ENCODE assay signal across 18 cellular contexts in genomic region chr18:4631239-4631638, GRCh38.
A peak's percentile ranks its signal among the peaks of the same experiment; 100 is the strongest.
DNase-seq lines count a peak whose midpoint lies in the region; ATAC-seq, FAIRE-seq and TF ChIP-seq lines count a peak whose summit lies in the region.
"Had no signal": no experiment of that assay in that cellular context is flagged by ENCODE, and none has a peak within 500 bp of the region (broad histone marks: within the 10 kb centered on the region; RNA-seq: fewer than 3 reads in every experiment).

No MANE protein-coding gene starts in this region.

- DNase-seq in H9 (peak; percentile 35), WTC11 (ENCODE audit: low spot score) (peak; percentile 18), iPS-NIHi7 (ENCODE audit: extremely low spot score) (peak; percentile 29), urothelium cell line (ENCODE audit: low spot score) (no peak), GM19239 (ENCODE audit: insufficient read length, low spot score) (no peak), heart right ventricle (no peak), GOT3 (lab: John Stamatoyannopoulos, UW) (no peak)
- DNase-seq in activated CD4-positive, alpha-beta T cell treated with anti-CD3 and anti-CD28 coated beads, Interleukin-2, amount 50 U/mL, for 1 hour = no peak
- DNase-seq: C1 segment of cervical spinal cord; CD4-positive, alpha-beta T cell; DMS79; EL; GDM1; HFFc6 had no signal

- H3K56ac ChIP-seq in H9 (ENCODE audit: insufficient read length, low read depth, low read length) = no peak overlapping the region

- H3T11ph ChIP-seq in H9 (ENCODE audit: low read length) = no peak overlapping the region

- no peak overlapping the region for H2BK5ac ChIP-seq in H9 (ENCODE audit: insufficient read length, low read length)

- no peak overlapping the region for H2AFZ ChIP-seq in H9 (ENCODE audit: low read length)

- no peak overlapping the region for H2BK15ac ChIP-seq in H9 (ENCODE audit: low read depth, low read length)

- no peak overlapping the region for H3K9ac ChIP-seq in H9 (ENCODE audit: extremely low read depth, insufficient read length, low read length)

- no peak overlapping the region for H4K91ac ChIP-seq in H9 (ENCODE audit: insufficient read length, low read depth, low read length)

- no peak overlapping the region for H2BK12ac ChIP-seq in H9 (ENCODE audit: insufficient read length, low read depth, low read length)

- intact Hi-C loops in heart right ventricle (cut with DNase I) = no loop called here

- H3K27me3 Mint-ChIP-seq in H9 (ENCODE audit: low read depth) = no peaks in the 10 kb centered on the region; the same call in 1 of the 2 replicates
- no peaks in the 10 kb centered on the region for H3K27me3 Mint-ChIP-seq in WTC11 (ENCODE audit: low read depth)
- H3K27me3 Mint-ChIP-seq: CD4-positive, alpha-beta T cell had no signal

- no peak overlapping the region for H3K4me3 ChIP-seq in heart right ventricle
- H3K4me3 ChIP-seq: A549, HAP-1 had no signal

- no peak overlapping the region for H3K18ac ChIP-seq in H9 (ENCODE audit: insufficient read length, low read depth, low read length)

- POLR2A ChIA-PET in WTC11 (lab: Charles Lee) = no interaction called here

- peak; percentile 71 for ATAC-seq in WTC11
- no peak for ATAC-seq in heart right ventricle
- ATAC-seq: A549 had no signal

- H3K27ac ChIP-seq in H9 (ENCODE audit: insufficient read length, low read depth, low read length) (no peak overlapping the region), heart right ventricle (no peak overlapping the region)
- H3K27ac ChIP-seq: A549 had no signal

- H3K4ac ChIP-seq in H9 (ENCODE audit: low read depth, low read length) = no peak overlapping the region

- peak; percentile 47 for TF ChIP-seq CTCF in H9 (conservative IDR thresholded peaks at IDR 0.05)
- no peak for TF ChIP-seq CTCF in WTC11 (IDR thresholded peaks at IDR 0.05)
- TF ChIP-seq CTCF in heart right ventricle (IDR thresholded peaks at IDR 0.05) = no peak

- no CpG with 5 or more reads among the region's 6 CpGs for WGBS in H9 (ENCODE audit: extremely low coverage, insufficient read length, low lambda C conversion rate)
- 67 to 77% methylated on average over 6 of the region's 6 CpGs for WGBS in heart right ventricle, 2 donors

- H3K4me3 Mint-ChIP-seq in H9 (no peak overlapping the region), WTC11 (no peak overlapping the region)
- H3K4me3 Mint-ChIP-seq: CD4-positive, alpha-beta T cell; HFFc6 had no signal

- no peaks in the 10 kb centered on the region for H3K4me1 Mint-ChIP-seq in H9
- H3K4me1 Mint-ChIP-seq in WTC11 = no peaks in the 10 kb centered on the region

- FAIRE-seq in urothelium cell line (lab: Jason Lieb, UNC) = peak; percentile 9
- FAIRE-seq in GM19239 (lab: Jason Lieb, UNC) = no peak
- FAIRE-seq: A549, GM12892, HTR-8/SVneo had no signal

- H2BK20ac ChIP-seq in H9 (ENCODE audit: low read depth, low read length, poor library complexity, severe bottlenecking) = no peak overlapping the region

- CTCF ChIA-PET in WTC11 (lab: Charles Lee) = no interaction called here

- H3K79me2 ChIP-seq in H9 (ENCODE audit: insufficient read depth, low read length) = no peaks in the 10 kb centered on the region

- H3K4me1 ChIP-seq in H9 (ENCODE audit: insufficient read depth, low read length) = no peaks in the 10 kb centered on the region
- H3K4me1 ChIP-seq in heart right ventricle = no peaks in the 10 kb centered on the region
- H3K4me1 ChIP-seq: A549, HAP-1 had no signal

- H3K27ac Mint-ChIP-seq in H9 (no peak overlapping the region), WTC11 (no peak overlapping the region)
- H3K27ac Mint-ChIP-seq: CD4-positive, alpha-beta T cell; HFFc6 had no signal

- H3K36me3 Mint-ChIP-seq in H9 (ENCODE audit: insufficient read depth in 1 of 3, low read depth in 3 of 3) (no peaks in the 10 kb centered on the region), WTC11 (no peaks in the 10 kb centered on the region)

- H3K9me3 ChIP-seq in H9 (ENCODE audit: control insufficient read depth, low read depth, low read length) = no peaks in the 10 kb centered on the region
- peaks cover 0 to 24% (median 0%) of the 10 kb centered on the region in 11 donors for H3K9me3 ChIP-seq in heart right ventricle
- H3K9me3 ChIP-seq: A549, HAP-1 had no signal

- no peak overlapping the region for H3K23ac ChIP-seq in H9 (ENCODE audit: insufficient read length, low read depth, low read length)

- H3K9me3 Mint-ChIP-seq in H9 (no peaks in the 10 kb centered on the region), WTC11 (no peaks in the 10 kb centered on the region)

- no peaks in the 10 kb centered on the region for H3K23me2 ChIP-seq in H9 (ENCODE audit: insufficient read length, low read depth, low read length, poor library complexity, severe bottlenecking)

- H3K36me3 ChIP-seq in heart right ventricle = no peaks in the 10 kb centered on the region
- H3K36me3 ChIP-seq: HAP-1 had no signal

- no peak overlapping the region for H4K8ac ChIP-seq in H9 (replicated peaks; ENCODE audit: insufficient read length, low read depth, low read length)

- no peaks in the 10 kb centered on the region for H4K20me1 ChIP-seq in H9 (ENCODE audit: control insufficient read depth, insufficient read depth, insufficient read length)

- H2BK120ac ChIP-seq in H9 (ENCODE audit: low read depth, low read length, poor library complexity, severe bottlenecking) = no peak overlapping the region

- no peaks in the 10 kb centered on the region for H3K27me3 ChIP-seq in H9 (ENCODE audit: insufficient read depth, low read length)
- H3K27me3 ChIP-seq in heart right ventricle = no peaks in the 10 kb centered on the region

- no peaks in the 10 kb centered on the region for H3K79me1 ChIP-seq in H9 (ENCODE audit: insufficient read depth, low read depth, low read length, poor library complexity, severe bottlenecking)

- H4K5ac ChIP-seq in H9 (ENCODE audit: insufficient read length, low read depth, low read length) = no peak overlapping the region

- no peak overlapping the region for H3K4me2 ChIP-seq in H9 (ENCODE audit: insufficient read depth, insufficient read length, low read length)
- H3K4me2 ChIP-seq: A549 had no signal

- no peak overlapping the region for H2AK5ac ChIP-seq in H9 (ENCODE audit: insufficient read length, low read length)

- H3K14ac ChIP-seq in H9 (ENCODE audit: insufficient read depth, low read length) = no peak overlapping the region

TF ChIP-seq in WTC11, 78 proteins besides CTCF, POLR2A, EP300 and RAD21:
- TF ChIP-seq MYBL2 (CRISPR knock-in tag; IDR thresholded peaks at IDR 0.05) (no peak), JAZF1 (CRISPR knock-in tag; IDR thresholded peaks at IDR 0.05) (no peak), NR3C1 (CRISPR knock-in tag; conservative IDR thresholded peaks at IDR 0.05; ENCODE audit: low read depth) (no peak), E2F4 (CRISPR knock-in tag; IDR thresholded peaks at IDR 0.05; ENCODE audit: borderline replicate concordance, low read depth) (no peak), NR2C2 (CRISPR knock-in tag; IDR thresholded peaks at IDR 0.05) (no peak), ZNF532 (CRISPR knock-in tag; IDR thresholded peaks at IDR 0.05; ENCODE audit: borderline replicate concordance) (no peak), GABPB1 (CRISPR knock-in tag; IDR thresholded peaks at IDR 0.05) (no peak), NFE2L1 (CRISPR knock-in tag; IDR thresholded peaks at IDR 0.05) (no peak), ELF4 (CRISPR knock-in tag; IDR thresholded peaks at IDR 0.05; ENCODE audit: low read depth) (no peak), HMGA2 (CRISPR knock-in tag; IDR thresholded peaks at IDR 0.05) (no peak), USF2 (CRISPR knock-in tag; IDR thresholded peaks at IDR 0.05) (no peak)

Comparison
In these comparisons a context has a peak if more than half of its experiments do, and no peak if none do; other contexts are left out.
1. DNase-seq: peak in H9 (single experiment), WTC11 (single experiment) and iPS-NIHi7 (single experiment); none in urothelium cell line (single experiment), activated CD4-positive, alpha-beta T cell treated with anti-CD3 and anti-CD28 coated beads, Interleukin-2, amount 50 U/mL, for 1 hour (single experiment), GM19239 (single experiment), heart right ventricle (0 of 2) and GOT3 (single experiment).